9 cellular contexts compared by ENCODE assay signal in the genomic region with DNA sequence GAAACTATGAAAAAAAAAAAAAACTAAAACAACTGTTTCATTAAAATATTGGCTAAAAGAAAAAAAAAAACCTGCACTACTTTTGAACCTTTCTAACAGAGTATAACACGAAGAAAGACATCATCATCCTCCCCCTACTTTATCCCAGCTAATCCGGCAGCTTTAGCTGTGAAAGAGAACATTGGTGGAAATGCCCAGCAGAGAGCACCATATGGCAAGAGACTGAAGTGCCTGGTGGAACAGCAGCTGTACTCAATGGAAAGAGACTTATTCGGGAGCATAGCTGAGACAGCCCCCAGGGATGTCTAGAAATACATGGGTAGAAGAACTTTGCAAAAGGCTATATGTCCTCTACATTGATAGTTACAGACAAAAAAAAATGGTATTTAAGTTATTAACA. TPM values are rescaled to one million over a fixed set of nuclear protein-coding genes. Genes with fewer than 3 reads are reported as not detected.
A peak's percentile ranks its signal among the peaks of the same experiment; 100 is the strongest.
DNase-seq lines count a peak whose midpoint lies in the region; ATAC-seq and TF ChIP-seq lines count a peak whose summit lies in the region.
"Had no signal": no experiment of that assay in that cellular context is flagged by ENCODE, and none has a peak within 500 bp of the region (broad histone marks: within the 10 kb centered on the region; RNA-seq: fewer than 3 reads in every experiment).

No MANE protein-coding gene starts in this region.

- DNase-seq in A673 (ENCODE audit: low spot score) (peak; percentile 67), H4 (ENCODE audit: low spot score) (peak; percentile 7), RWPE1 (ENCODE audit: low spot score) (no peak), left ventricle myocardium superior (no peak), NCI-H2196 treated with DMSO at 0.1 percent for 48 hours (lab: John Stamatoyannopoulos, UW; ENCODE audit: unreplicated experiment) (no peak), posterior vena cava (ENCODE audit: low spot score) (no peak)
- DNase-seq: left cardiac atrium had no signal

- no peak overlapping the region for H3K27ac ChIP-seq in A673 (ENCODE audit: low read depth, low read length, poor library complexity, severe bottlenecking)
- no peak overlapping the region for H3K27ac ChIP-seq in RWPE1

- no peaks in the 10 kb centered on the region for H3K36me3 ChIP-seq in A673 (ENCODE audit: insufficient read depth, low read length, poor library complexity, severe bottlenecking)

- TF ChIP-seq CTCF in A673 (conservative IDR thresholded peaks at IDR 0.05; ENCODE audit: low read depth, low read length) (peak; percentile 59), RWPE1 (conservative IDR thresholded peaks at IDR 0.05; ENCODE audit: low read depth) (peak; percentile 20; the same call in 1 of the 2 replicates)

- peaks cover 8% of the 10 kb centered on the region for H3K9me3 ChIP-seq in A673 (ENCODE audit: low read depth, low read length, poor library complexity, severe bottlenecking)

- intact Hi-C loops in A673 (cut with micrococcal nuclease; ENCODE audit: unreplicated experiment), result no loop called here
- intact Hi-C loops in left ventricle myocardium superior (cut with micrococcal nuclease), result no loop called here
- intact Hi-C loops in posterior vena cava (cut with DNase I), result no loop called here

- ATAC-seq in left ventricle myocardium superior (peak; percentile 51), HG03280 (IDR thresholded peaks at IDR 0.05; ENCODE audit: unreplicated experiment) (no peak), GM18861 (IDR thresholded peaks at IDR 0.05; ENCODE audit: unreplicated experiment) (no peak)

- no TSS peak for BruUV-seq in A673 (replicated peaks; lab: Mats Ljungman, UMichigan)

- CTCF ChIA-PET in A673 (lab: Charles Lee) (interaction anchor here (0.6 to 1.1 kb wide), 2 partner anchors 355 to 943 kb away, joined by 3 read pairs; no protein-coding TSS in a partner anchor), RWPE1 (lab: Yijun Ruan, JAX) (interaction anchor here (0.7 kb wide), 1 partner anchor 943 kb away, joined by 3 read pairs; no protein-coding TSS in a partner anchor)

- H3K4me1 ChIP-seq in A673 (ENCODE audit: insufficient read depth, low read length, poor library complexity, severe bottlenecking), result no peaks in the 10 kb centered on the region

- H3K4me3 ChIP-seq in A673 (ENCODE audit: low read depth, low read length, poor library complexity, severe bottlenecking), result no peak overlapping the region

- POLR2A ChIA-PET in A673 (lab: Charles Lee; ENCODE audit: low non-redundant PET) (no interaction called here), RWPE1 (lab: Yijun Ruan, JAX; ENCODE audit: low non-redundant PET) (interaction anchor here (0.7 kb wide), 1 partner anchor 147 kb away, joined by 4 read pairs; no protein-coding TSS in a partner anchor)

- H3K27me3 ChIP-seq in A673 (replicated peaks; ENCODE audit: insufficient read depth, low read depth, low read length, poor library complexity), result no peaks in the 10 kb centered on the region

RNA-seq across cellular contexts. Expression of gene STPG2, which starts 30.3 kb away (rescaled TPM):
- total RNA-seq in A673 (2021) (not detected in 2 replicates), left ventricle myocardium superior (0.15 TPM), posterior vena cava (under 1 TPM; 0.19 to 0.24 TPM)
- not detected in 2 replicates for total RNA-seq in H4 (2014; rRNA removed; shearing (Covaris generic))

Comparison
In these comparisons a context has a peak if more than half of its experiments do, and no peak if none do; other contexts are left out.
1. DNase-seq: peak in A673 (single experiment) and H4 (single experiment); none in RWPE1 (single experiment), left ventricle myocardium superior (single experiment), NCI-H2196 treated with DMSO at 0.1 percent for 48 hours (single experiment) and posterior vena cava (single experiment).